8 cellular contexts compared by ENCODE assay signal in genomic region chr6:31087494-31088089, GRCh38. TPM values are rescaled to one million over a fixed set of nuclear protein-coding genes. Genes with fewer than 3 reads are reported as not detected.
DNase-seq lines count a peak whose midpoint lies in the region; ATAC-seq and TF ChIP-seq lines count a peak whose summit lies in the region.

No MANE protein-coding gene starts in this region.

- intact Hi-C loops in right cardiac atrium (cut with DNase I) (loop anchor here in 2 of 4 donors (10.0 kb wide), 2 partner anchors 253 to 413 kb away; partner anchors contain the start of gene DHX16 (in 1 of the 2)), sigmoid colon (cut with DNase I) (loop anchor here (5.0 to 10.0 kb wide), 2 partner anchors 260 to 343 kb away; partner anchors contain the start of genes FLOT1 and IER3)

- TF ChIP-seq EP300 in sigmoid colon (IDR thresholded peaks at IDR 0.05): no peak

- peak in 3 of 4 experiments; percentile 69 to 74 (median 74) for TF ChIP-seq CTCF in sigmoid colon (IDR thresholded peaks at IDR 0.05)

- DNase-seq in AG20443 (ENCODE audit: low spot score) (peak; percentile 92), NCI-H146 treated with DMSO at 0.1 percent for 48 hours (lab: John Stamatoyannopoulos, UW; ENCODE audit: unreplicated experiment) (peak; percentile 13), T-helper 22 cell (ENCODE audit: low read depth) (peak; percentile 68), amygdala (lab: John Stamatoyannopoulos, UW) (peak in 51 of 56 donors; percentile 16 to 87 (median 53)), right cardiac atrium (peak; percentile 86 to 94 (median 90)), sigmoid colon (peak; percentile 89)

- TF ChIP-seq POLR2A in sigmoid colon (IDR thresholded peaks at IDR 0.05): no peak

- H3K9me3 ChIP-seq in right cardiac atrium (ENCODE audit: control insufficient read depth, low read length) (no peaks in the 10 kb centered on the region), sigmoid colon (no peaks in the 10 kb centered on the region)

- no peaks in the 10 kb centered on the region for H3K27me3 ChIP-seq in right cardiac atrium (ENCODE audit: control insufficient read depth, insufficient read depth)
- H3K27me3 ChIP-seq in sigmoid colon: peaks cover 0 to 11% (median 0%) of the 10 kb centered on the region in 3 donors

- H3K4me3 ChIP-seq in right cardiac atrium (ENCODE audit: low read length) (no peak overlapping the region), sigmoid colon (no peak overlapping the region)

- ATAC-seq in GM19397 (IDR thresholded peaks at IDR 0.05; ENCODE audit: unreplicated experiment): peak; percentile 63
- ATAC-seq in right cardiac atrium: peak; percentile 95
- no peak for ATAC-seq in HG03039 (IDR thresholded peaks at IDR 0.05; ENCODE audit: unreplicated experiment)

- peaks cover 2% of the 10 kb centered on the region for H3K4me1 ChIP-seq in right cardiac atrium (ENCODE audit: control insufficient read depth, insufficient read depth, low read length)
- peaks cover 0 to 10% (median 3%) of the 10 kb centered on the region in 4 donors for H3K4me1 ChIP-seq in sigmoid colon

- no peaks in the 10 kb centered on the region for H3K36me3 ChIP-seq in sigmoid colon

- WGBS in right cardiac atrium: 11% methylated on average over 14 of the region's 14 CpGs
- 9 to 14% methylated on average over 14 of the region's 14 CpGs for WGBS in sigmoid colon, 2 donors

- H3K27ac ChIP-seq in right cardiac atrium (ENCODE audit: low read length): no peak overlapping the region
- no peak overlapping the region for H3K27ac ChIP-seq in sigmoid colon

RNA-seq across cellular contexts. Expression of gene C6orf15, which starts 24.8 kb away (rescaled TPM):
- total RNA-seq in right cardiac atrium (not detected), sigmoid colon (not detected)
- polyA plus RNA-seq in right cardiac atrium (not detected), sigmoid colon (not detected)

RNA-seq across cellular contexts. Expression of gene PSORS1C1, which starts 27.0 kb away (rescaled TPM):
- 1 to 10 TPM; 1.4 to 4.5 (median 4.4) TPM for total RNA-seq in right cardiac atrium
- polyA plus RNA-seq in right cardiac atrium: 6.5 TPM
- total RNA-seq in sigmoid colon: 1 to 10 TPM in 1 of 4 donors, under 1 TPM in 3; 0.49 to 2.7 (median 0.63) TPM
- 10 to 100 TPM in 1 of 3 donors, 1 to 10 TPM in 2; 4.2 to 33.3 (median 5.4) TPM for polyA plus RNA-seq in sigmoid colon

RNA-seq across cellular contexts. Expression of gene CDSN, which starts 32.7 kb away (rescaled TPM):
- total RNA-seq in right cardiac atrium (under 1 TPM in 2 of 4 donors, not detected in 2; 0.14 to 0.17 TPM), sigmoid colon (not detected)
- polyA plus RNA-seq in right cardiac atrium (0.11 TPM), sigmoid colon (not detected)

RNA-seq across cellular contexts. Expression of gene PSORS1C2, which starts 51.3 kb away (rescaled TPM):
- total RNA-seq in right cardiac atrium: not detected
- not detected for polyA plus RNA-seq in right cardiac atrium
- not detected for total RNA-seq in sigmoid colon
- not detected for polyA plus RNA-seq in sigmoid colon

Comparison
In these comparisons a context has a peak if more than half of its experiments do, and no peak if none do; other contexts are left out.
1. DNase-seq: peak in every context shown above with its lines; median percentile 92 in AG20443; 90 in right cardiac atrium; 89 in sigmoid colon; 68 in T-helper 22 cell; 53 in amygdala; 13 in NCI-H146 treated with DMSO at 0.1 percent for 48 hours.